In the genomic region with DNA sequence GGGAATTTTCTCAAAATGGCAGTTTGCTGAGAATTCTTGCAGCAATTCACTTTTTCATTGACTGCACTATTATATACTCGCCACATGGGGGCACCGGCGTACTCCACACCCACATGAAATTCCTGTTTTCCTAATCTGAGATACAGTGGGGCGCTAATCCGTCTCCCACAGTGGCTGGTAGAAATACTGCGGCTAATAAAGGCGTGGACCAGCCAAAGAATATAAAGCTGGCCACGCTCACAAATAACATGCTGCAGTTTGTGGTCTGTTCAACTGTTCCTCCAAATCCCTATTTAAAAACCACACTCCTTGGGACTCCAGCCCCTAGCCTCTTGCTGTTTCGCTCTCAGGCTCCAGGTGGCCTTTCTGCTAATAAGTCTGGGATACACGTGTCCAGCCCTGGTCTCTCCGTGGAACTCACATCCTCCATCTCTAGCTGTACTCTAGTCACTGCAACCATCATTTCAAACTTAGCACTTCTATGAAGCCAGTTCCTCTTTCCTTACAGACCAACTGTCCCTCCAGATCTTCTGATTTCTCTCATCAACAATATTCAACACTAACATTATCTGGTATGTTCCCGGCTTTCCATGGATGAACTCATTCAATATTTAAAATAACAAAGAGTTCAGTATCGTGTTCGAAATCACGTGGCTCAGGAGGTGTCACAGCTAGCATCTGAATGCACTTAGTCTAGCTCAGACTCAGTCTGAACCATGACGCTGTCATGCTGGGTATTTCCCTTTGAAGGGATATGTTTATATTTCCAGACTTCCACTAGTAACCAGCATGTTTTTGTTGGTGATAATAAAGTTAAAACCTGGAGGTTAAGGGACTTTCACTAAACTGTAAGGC, we compare ENCODE assay signal across 9 cellular contexts. TPM values are rescaled to one million over a fixed set of nuclear protein-coding genes. Genes with fewer than 3 reads are reported as not detected.
DNase-seq lines count a peak whose midpoint lies in the region; ATAC-seq and TF ChIP-seq lines count a peak whose summit lies in the region.
"Had no signal": no experiment of that assay in that cellular context is flagged by ENCODE, and none has a peak within 500 bp of the region (broad histone marks: within the 10 kb centered on the region; RNA-seq: fewer than 3 reads in every experiment).

No MANE protein-coding gene starts in this region.

- H3K27ac Mint-ChIP-seq in activated CD4-positive, alpha-beta memory T cell treated with anti-CD3 and anti-CD28 coated beads for 36 hours = no peak overlapping the region
- H3K27ac Mint-ChIP-seq: T-helper 1 cell treated with Interleukin-12 subunit alpha and Interleukin-12 subunit beta and Interleukin-4 antibody, amounts not matched to agents 30 μg/mL and 1 μg/mL, for 36 hours had no signal

- TF ChIP-seq CTCF in GM12874 (IDR thresholded peaks at IDR 0.05; ENCODE audit: insufficient read depth, low read depth, low read length) (peak; percentile 72), foreskin keratinocyte (conservative IDR thresholded peaks at IDR 0.05) (peak; percentile 90), omental fat pad (IDR thresholded peaks at IDR 0.05) (peak in 2 of 3 donors; percentile 1 to 68)

- CTCF ChIA-PET in activated CD4-positive, alpha-beta memory T cell treated with anti-CD3 and anti-CD28 coated beads for 36 hours (lab: Charles Lee) = interaction anchor here (0.8 to 2.8 kb wide), 10 partner anchors 13 to 221 kb away, joined by 3 to 23 read pairs (median 7); no protein-coding TSS in a partner anchor

- H3K4me3 Mint-ChIP-seq in activated CD4-positive, alpha-beta memory T cell treated with anti-CD3 and anti-CD28 coated beads for 36 hours = no peak overlapping the region
- H3K4me3 Mint-ChIP-seq: T-helper 1 cell treated with Interleukin-12 subunit alpha and Interleukin-12 subunit beta and Interleukin-4 antibody, amounts not matched to agents 30 μg/mL and 1 μg/mL, for 36 hours had no signal

- H3K9me3 Mint-ChIP-seq in activated CD4-positive, alpha-beta memory T cell treated with anti-CD3 and anti-CD28 coated beads for 36 hours = no peaks in the 10 kb centered on the region
- H3K9me3 Mint-ChIP-seq: T-helper 1 cell treated with Interleukin-12 subunit alpha and Interleukin-12 subunit beta and Interleukin-4 antibody, amounts not matched to agents 30 μg/mL and 1 μg/mL, for 36 hours had no signal

- H3K27me3 ChIP-seq in foreskin keratinocyte = no peaks in the 10 kb centered on the region

- intact Hi-C loops in activated CD4-positive, alpha-beta memory T cell treated with anti-CD3 and anti-CD28 coated beads for 36 hours (cut with micrococcal nuclease) = loop anchor here (1.0 kb wide), 2 partner anchors 119 to 193 kb away; no protein-coding TSS in a partner anchor

- DNase-seq in AG20443 (ENCODE audit: low spot score) (peak; percentile 76), NCI-H460 (ENCODE audit: extremely low read depth, low read depth) (peak; percentile 50), foreskin keratinocyte (peak; percentile 30 to 55), omental fat pad (ENCODE audit: low spot score) (no peak)
- peak; percentile 38 for DNase-seq in activated CD4-positive, alpha-beta memory T cell treated with anti-CD3 and anti-CD28 coated beads for 36 hours

- H3K27me3 Mint-ChIP-seq in activated CD4-positive, alpha-beta memory T cell treated with anti-CD3 and anti-CD28 coated beads for 36 hours = no peaks in the 10 kb centered on the region

- H3K4me1 ChIP-seq in foreskin keratinocyte = no peaks in the 10 kb centered on the region

- POLR2A ChIA-PET in activated CD4-positive, alpha-beta memory T cell treated with anti-CD3 and anti-CD28 coated beads for 36 hours (lab: Charles Lee) = no interaction called here

- H3K36me3 Mint-ChIP-seq in activated CD4-positive, alpha-beta memory T cell treated with anti-CD3 and anti-CD28 coated beads for 36 hours = peaks cover 2% of the 10 kb centered on the region

- peaks cover 2% of the 10 kb centered on the region for H3K4me1 Mint-ChIP-seq in activated CD4-positive, alpha-beta memory T cell treated with anti-CD3 and anti-CD28 coated beads for 36 hours (ENCODE audit: low read depth)

- no peak overlapping the region for H3K27ac ChIP-seq in foreskin keratinocyte

- ATAC-seq in HG03342 (IDR thresholded peaks at IDR 0.05; ENCODE audit: unreplicated experiment) = peak; percentile 56
- peak; percentile 84 for ATAC-seq in foreskin keratinocyte
- peak; percentile 95 for ATAC-seq in omental fat pad (ENCODE audit: low FRiP score)
- ATAC-seq in GM19324 (IDR thresholded peaks at IDR 0.05; ENCODE audit: low FRiP score, unreplicated experiment) = no peak

RNA-seq across cellular contexts. Expression of a gene that starts 22.0 kb away (rescaled TPM):
- total RNA-seq in NCI-H460 (2014; rRNA removed; shearing (Covaris generic)) = 23.8 and 30.3 TPM in 2 replicates
- 21.5 and 31.1 TPM in 2 replicates for polyA plus RNA-seq in NCI-H460 (2014; cell fraction: nucleus; rRNA removed)
- 10 to 100 TPM; 33.5 to 34.5 TPM for total RNA-seq in activated CD4-positive, alpha-beta memory T cell treated with anti-CD3 and anti-CD28 coated beads for 36 hours
- total RNA-seq in foreskin keratinocyte (26.0 and 28.4 TPM in 2 replicates), omental fat pad (10 to 100 TPM; 28.6 to 40.7 (median 32.3) TPM)
- polyA plus RNA-seq in foreskin keratinocyte = 17.7 and 18.4 TPM in 2 replicates

RNA-seq across cellular contexts. Expression of a gene that starts 28.9 kb away (rescaled TPM):
- 17.4 and 19.0 TPM in 2 replicates for total RNA-seq in NCI-H460 (2014; rRNA removed; shearing (Covaris generic))
- polyA plus RNA-seq in NCI-H460 (2014; cell fraction: nucleus; rRNA removed) = 14.2 and 24.2 TPM in 2 replicates
- 10 to 100 TPM; 11.8 to 12.1 TPM for total RNA-seq in activated CD4-positive, alpha-beta memory T cell treated with anti-CD3 and anti-CD28 coated beads for 36 hours
- total RNA-seq in foreskin keratinocyte (7.9 TPM in 2 replicates), omental fat pad (10 to 100 TPM; 14.7 to 24.9 (median 20.0) TPM)
- polyA plus RNA-seq in foreskin keratinocyte = 5.2 and 6.4 TPM in 2 replicates

RNA-seq across cellular contexts. Expression of a gene that starts 29.1 kb away (rescaled TPM):
- total RNA-seq in NCI-H460 (2014; rRNA removed; shearing (Covaris generic)) = 12.7 and 14.0 TPM in 2 replicates
- polyA plus RNA-seq in NCI-H460 (2014; cell fraction: nucleus; rRNA removed) = 1.8 and 7.6 TPM in 2 replicates
- 1 to 10 TPM; 5.0 to 6.7 TPM for total RNA-seq in activated CD4-positive, alpha-beta memory T cell treated with anti-CD3 and anti-CD28 coated beads for 36 hours
- 20.9 and 22.3 TPM in 2 replicates for total RNA-seq in foreskin keratinocyte
- 24.0 and 26.0 TPM in 2 replicates for polyA plus RNA-seq in foreskin keratinocyte
- total RNA-seq in omental fat pad = 1 to 10 TPM; 2.8 to 4.8 (median 4.3) TPM

RNA-seq across cellular contexts. Expression of a gene that starts 33.4 kb away (rescaled TPM):
- not detected in 2 replicates for total RNA-seq in NCI-H460 (2014; rRNA removed; shearing (Covaris generic))
- polyA plus RNA-seq in NCI-H460 (2014; cell fraction: nucleus; rRNA removed) = not detected in 2 replicates
- total RNA-seq in activated CD4-positive, alpha-beta memory T cell treated with anti-CD3 and anti-CD28 coated beads for 36 hours = not detected
- not detected in 2 replicates for total RNA-seq in foreskin keratinocyte
- not detected in 2 replicates for polyA plus RNA-seq in foreskin keratinocyte
- total RNA-seq in omental fat pad = not detected

Comparison
In these comparisons a context has a peak if more than half of its experiments do, and no peak if none do; other contexts are left out.
1. CTCF ChIP-seq: peak in every context shown above with its lines; median percentile 90 in foreskin keratinocyte; 72 in GM12874; 34 in omental fat pad.